Comparison of ENCODE assay signal across 9 cellular contexts in the genomic region with DNA sequence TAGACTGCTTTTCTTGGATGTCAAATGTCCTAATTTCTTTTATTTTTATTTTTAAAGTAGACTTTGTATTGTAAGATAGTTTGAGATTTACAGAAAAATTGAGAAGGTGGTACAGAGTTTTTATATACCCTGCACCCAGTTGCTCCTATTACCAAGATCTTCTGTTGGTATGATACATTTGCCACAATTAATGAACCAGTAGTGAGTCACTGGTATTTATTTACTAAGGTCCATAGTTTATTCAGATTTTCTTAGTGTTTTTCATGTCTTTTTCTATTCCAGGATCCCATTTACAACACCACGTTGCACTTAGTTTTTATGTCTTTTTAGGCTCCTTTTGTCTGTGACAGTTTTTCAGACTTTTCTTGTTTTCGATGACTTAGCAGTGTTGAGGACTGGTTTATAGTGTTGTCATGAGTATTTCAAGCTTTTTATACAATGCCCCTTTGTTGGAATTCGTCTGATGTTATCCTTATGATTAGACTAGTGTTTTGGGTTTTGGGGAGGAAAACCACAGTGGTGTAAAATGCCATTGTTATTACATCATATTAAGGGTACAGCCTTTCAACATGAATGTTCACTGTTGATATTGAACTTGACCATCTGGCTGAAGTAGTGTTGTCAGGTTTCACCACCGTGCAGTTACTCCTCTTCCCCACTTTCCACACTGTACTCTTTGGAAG. TPM values are rescaled to one million over a fixed set of nuclear protein-coding genes. Genes with fewer than 3 reads are reported as not detected.
A peak's percentile ranks its signal among the peaks of the same experiment; 100 is the strongest.
DNase-seq lines count a peak whose midpoint lies in the region; ATAC-seq and TF ChIP-seq lines count a peak whose summit lies in the region.
"Had no signal": no experiment of that assay in that cellular context is flagged by ENCODE, and none has a peak within 500 bp of the region (broad histone marks: within the 10 kb centered on the region; RNA-seq: fewer than 3 reads in every experiment).

No MANE protein-coding gene starts in this region.

- POLR2A ChIA-PET in T-cell (lab: Charles Lee) = no interaction called here

- no peak for DNase-seq in activated T-cell treated with anti-CD3 and anti-CD28 coated beads, Interleukin-2, amount 50 U/mL, for 72 hours
- no peak for DNase-seq in activated T-cell treated with anti-CD3 and anti-CD28 coated beads, Interleukin-2, amount 50 U/mL, for 48 hours
- DNase-seq in T-cell (no peak), fibroblast of villous mesenchyme (ENCODE audit: low read depth) (peak; percentile 86), stromal cell of bone marrow (ENCODE audit: low read depth) (peak; percentile 82)
- DNase-seq in effector memory CD4-positive, alpha-beta T cell = no peak
- DNase-seq in effector CD8-positive, alpha-beta T cell (lab: John Stamatoyannopoulos, UW) = no peak

- H3K9me3 Mint-ChIP-seq in activated T-cell treated with anti-CD3 and anti-CD28 coated beads, Interleukin-2, amount 50 U/mL, for 72 hours = no peaks in the 10 kb centered on the region
- H3K9me3 Mint-ChIP-seq in T-cell = no peaks in the 10 kb centered on the region

- no peaks in the 10 kb centered on the region for H3K9me3 ChIP-seq in effector memory CD4-positive, alpha-beta T cell (ENCODE audit: control insufficient read depth, low read length)

- no peaks in the 10 kb centered on the region for H3K27me3 ChIP-seq in effector memory CD4-positive, alpha-beta T cell (replicated peaks; ENCODE audit: control insufficient read depth, insufficient read depth, low read length, poor library complexity, severe bottlenecking)
- H3K27me3 ChIP-seq: BLaER1 treated with 17β-estradiol and CSF1 and Interleukin-3, amounts not matched to agents 10 nM and 100 nM had no signal

- peaks cover 10 to 30% of the 10 kb centered on the region in 2 donors for H3K36me3 Mint-ChIP-seq in activated T-cell treated with anti-CD3 and anti-CD28 coated beads, Interleukin-2, amount 50 U/mL, for 72 hours (ENCODE audit: insufficient read depth in 2 of 2)
- H3K36me3 Mint-ChIP-seq in T-cell = peaks cover 51% of the 10 kb centered on the region

- H3K36me3 ChIP-seq in effector memory CD4-positive, alpha-beta T cell (ENCODE audit: control insufficient read depth, insufficient read depth, low read length) = peaks cover 44% of the 10 kb centered on the region

- no peak overlapping the region for H3K4me3 ChIP-seq in fibroblast of villous mesenchyme (ENCODE audit: low read depth, low read length)
- no peak overlapping the region for H3K4me3 ChIP-seq in effector memory CD4-positive, alpha-beta T cell (ENCODE audit: insufficient read depth, low read depth, low read length, poor library complexity, severe bottlenecking)
- H3K4me3 ChIP-seq: BLaER1 treated with 17β-estradiol and CSF1 and Interleukin-3, amounts not matched to agents 10 nM and 100 nM had no signal

- H3K27ac ChIP-seq in effector memory CD4-positive, alpha-beta T cell (ENCODE audit: insufficient read depth, low read length, poor library complexity, severe bottlenecking) = no peak overlapping the region

- no peaks in the 10 kb centered on the region for H3K4me1 ChIP-seq in effector memory CD4-positive, alpha-beta T cell (ENCODE audit: control insufficient read depth, insufficient read depth, low read length, poor library complexity, severe bottlenecking)

- no peak for ATAC-seq in activated T-cell treated with anti-CD3 and anti-CD28 coated beads, Interleukin-2, amount 50 U/mL, for 72 hours (replicated peaks in 1 of 2)
- ATAC-seq in T-cell (replicated peaks in 1 of 4) = no peak
- ATAC-seq in GM18519 (IDR thresholded peaks at IDR 0.05; ENCODE audit: low FRiP score, unreplicated experiment) = no peak

- TF ChIP-seq CTCF in fibroblast of villous mesenchyme (IDR thresholded peaks at IDR 0.05; ENCODE audit: insufficient read depth, low read depth, low read length) = no peak

- no peaks in the 10 kb centered on the region for H3K27me3 Mint-ChIP-seq in activated T-cell treated with anti-CD3 and anti-CD28 coated beads, Interleukin-2, amount 50 U/mL, for 72 hours (ENCODE audit: low read depth)
- H3K27me3 Mint-ChIP-seq in T-cell = no peaks in the 10 kb centered on the region

- peak overlapping the region; percentile 71 for H3K27ac Mint-ChIP-seq in activated T-cell treated with anti-CD3 and anti-CD28 coated beads, Interleukin-2, amount 50 U/mL, for 72 hours
- H3K27ac Mint-ChIP-seq in T-cell = peak overlapping the region; percentile 64 to 69

- peaks cover 13% of the 10 kb centered on the region for H3K4me1 Mint-ChIP-seq in activated T-cell treated with anti-CD3 and anti-CD28 coated beads, Interleukin-2, amount 50 U/mL, for 72 hours (ENCODE audit: low read depth)
- peaks cover 8 to 19% (median 11%) of the 10 kb centered on the region in 3 donors for H3K4me1 Mint-ChIP-seq in T-cell

- H3K4me3 Mint-ChIP-seq in activated T-cell treated with anti-CD3 and anti-CD28 coated beads, Interleukin-2, amount 50 U/mL, for 72 hours = no peak overlapping the region
- no peak overlapping the region for H3K4me3 Mint-ChIP-seq in T-cell

- CTCF ChIA-PET in T-cell (lab: Charles Lee) = no interaction called here

RNA-seq across cellular contexts. Expression of gene COG3, which starts 35.9 kb away (rescaled TPM):
- 10 to 100 TPM; 28.0 to 29.8 TPM for total RNA-seq in activated T-cell treated with anti-CD3 and anti-CD28 coated beads, Interleukin-2, amount 50 U/mL, for 72 hours
- total RNA-seq in T-cell (10 to 100 TPM; 40.0 to 47.0 (median 42.3) TPM), fibroblast of villous mesenchyme (39.6 and 41.0 TPM in 2 replicates)

Comparison
In these comparisons a context has a peak if more than half of its experiments do, and no peak if none do; other contexts are left out.
1. DNase-seq: peak in fibroblast of villous mesenchyme (single experiment) and stromal cell of bone marrow (single experiment); none in activated T-cell treated with anti-CD3 and anti-CD28 coated beads, Interleukin-2, amount 50 U/mL, for 72 hours (0 of 2), activated T-cell treated with anti-CD3 and anti-CD28 coated beads, Interleukin-2, amount 50 U/mL, for 48 hours (0 of 2), T-cell (0 of 34), effector memory CD4-positive, alpha-beta T cell (0 of 3) and effector CD8-positive, alpha-beta T cell (single experiment).